Comparison of ENCODE assay signal across 20 cellular contexts in the genomic region with DNA sequence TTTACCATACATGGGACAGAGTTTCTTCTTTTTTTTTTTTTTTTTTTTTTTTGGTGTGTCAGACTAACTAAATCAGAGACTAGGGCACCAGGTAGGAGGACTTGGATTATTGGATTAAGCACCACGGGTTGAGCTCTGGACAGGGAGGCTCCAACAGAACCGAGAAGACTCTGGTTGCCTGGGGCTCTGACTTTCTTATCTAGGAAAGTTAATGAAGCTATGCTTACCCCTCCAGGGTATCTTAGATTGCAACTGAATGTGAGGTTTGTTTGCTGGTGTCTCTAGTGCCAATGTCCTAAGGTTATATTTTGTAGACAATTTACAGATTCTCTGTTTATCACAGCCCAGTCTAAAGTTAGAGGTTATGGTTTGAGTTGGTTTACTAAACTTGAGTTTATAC.
"Had no signal": no experiment of that assay in that cellular context is flagged by ENCODE, and none has a peak within 500 bp of the region (broad histone marks: within the 10 kb centered on the region; RNA-seq: fewer than 3 reads in every experiment).

No MANE protein-coding gene starts in this region.

- H3K27ac ChIP-seq: coronary artery, epithelial cell of prostate, hepatocyte, thoracic aorta had no signal

- H3K27me3 Mint-ChIP-seq: naive thymus-derived CD8-positive, alpha-beta T cell; stimulated activated memory B cell treated with anti-CD40 and anti-IgM and Interleukin-4, amounts not matched to agents 10 μg/mL and 1 μg/mL and 100 μg/mL, for 72 hours; stimulated activated naive CD8-positive, alpha-beta T cell treated with anti-CD3 and anti-CD28 coated beads, Interleukin-15, Interleukin-2, amounts not matched to agents 100 ng/mL and 50 ng/mL, for 24 hours had no signal

- H3K36me3 ChIP-seq: esophagus muscularis mucosa, gastroesophageal sphincter, right atrium auricular region, thoracic aorta, transverse colon had no signal

- H3K4me3 Mint-ChIP-seq: naive thymus-derived CD8-positive, alpha-beta T cell; stimulated activated memory B cell treated with anti-CD40 and anti-IgM and Interleukin-4, amounts not matched to agents 10 μg/mL and 1 μg/mL and 100 μg/mL, for 72 hours; stimulated activated naive CD8-positive, alpha-beta T cell treated with anti-CD3 and anti-CD28 coated beads, Interleukin-15, Interleukin-2, amounts not matched to agents 100 ng/mL and 50 ng/mL, for 24 hours had no signal

- H3K27me3 ChIP-seq: esophagus muscularis mucosa, gastroesophageal sphincter, hepatocyte, right atrium auricular region, transverse colon had no signal

- H3K9me3 Mint-ChIP-seq: stimulated activated memory B cell treated with anti-CD40 and anti-IgM and Interleukin-4, amounts not matched to agents 10 μg/mL and 1 μg/mL and 100 μg/mL, for 72 hours had no signal

- H3K79me2 ChIP-seq: hepatocyte had no signal

- H3K36me3 Mint-ChIP-seq: naive thymus-derived CD8-positive, alpha-beta T cell; stimulated activated memory B cell treated with anti-CD40 and anti-IgM and Interleukin-4, amounts not matched to agents 10 μg/mL and 1 μg/mL and 100 μg/mL, for 72 hours had no signal

- H3K4me1 ChIP-seq: gastroesophageal sphincter had no signal

- H3K4me2 ChIP-seq: hepatocyte, smooth muscle cell had no signal

- H3K4me3 ChIP-seq: coronary artery, esophagus muscularis mucosa, gastroesophageal sphincter, hepatocyte, mucosa of descending colon, right atrium auricular region, smooth muscle cell, thoracic aorta, transverse colon had no signal

- H3K27ac Mint-ChIP-seq: stimulated activated naive CD8-positive, alpha-beta T cell treated with anti-CD3 and anti-CD28 coated beads, Interleukin-15, Interleukin-2, amounts not matched to agents 100 ng/mL and 50 ng/mL, for 24 hours had no signal

- DNase-seq: central memory CD4-positive, alpha-beta T cell; effector CD4-positive, alpha-beta T cell; glutamatergic neuron; kidney; left cardiac atrium; mucosa of descending colon; naive thymus-derived CD8-positive, alpha-beta T cell; posterior cingulate gyrus; stimulated activated CD4-positive, alpha-beta T cell treated with anti-CD3 and anti-CD28 coated beads, Interleukin-4, amount 100 ng/mL, for 24 hours; transverse colon had no signal

- H3K9me3 ChIP-seq: esophagus muscularis mucosa, mucosa of descending colon, thoracic aorta, transverse colon had no signal

- ATAC-seq: gastroesophageal sphincter; left cardiac atrium; mucosa of descending colon; stimulated activated memory B cell treated with anti-CD40 and anti-IgM and Interleukin-4, amounts not matched to agents 10 μg/mL and 1 μg/mL and 100 μg/mL, for 72 hours had no signal
